8 cellular contexts compared by ENCODE assay signal in genomic region chr6:112253505-112253841, GRCh38. TPM values are rescaled to one million over a fixed set of nuclear protein-coding genes. Genes with fewer than 3 reads are reported as not detected.
DNase-seq lines count a peak whose midpoint lies in the region; ATAC-seq, FAIRE-seq and TF ChIP-seq lines count a peak whose summit lies in the region.

No MANE protein-coding gene starts in this region.

- H3K4me1 ChIP-seq in BE2C (no peaks in the 10 kb centered on the region; the same call in 1 of the 2 replicates), HUES64 (ENCODE audit: insufficient read depth, low read length) (peaks cover 17% of the 10 kb centered on the region)

- H3K9ac ChIP-seq in HUES64 (ENCODE audit: low read depth, low read length), result peak overlapping the region; percentile 45; the same call in 1 of the 2 replicates

- ATAC-seq in left lobe of liver (peak; percentile 71), GM21515 (IDR thresholded peaks at IDR 0.05; ENCODE audit: unreplicated experiment) (no peak)

- FAIRE-seq in bronchial epithelial cell (lab: Jason Lieb, UNC), result no peak

- TF ChIP-seq CTCF in BE2C (IDR thresholded peaks at IDR 0.05; ENCODE audit: low read depth, low read length) (no peak), bronchial epithelial cell (IDR thresholded peaks at IDR 0.05; ENCODE audit: insufficient read depth, low read length, severe bottlenecking) (no peak)

- WGBS in HUES64, result 2% methylated on average over 8 of the region's 8 CpGs

- H3K9me3 ChIP-seq in BE2C, result no peaks in the 10 kb centered on the region
- no peaks in the 10 kb centered on the region for H3K9me3 ChIP-seq in HUES64 (ENCODE audit: insufficient read depth, low read depth, low read length)

- H3K4me3 ChIP-seq in BE2C (ENCODE audit: low read depth, low read length) (peak overlapping the region; percentile 83), HUES64 (ENCODE audit: low read length) (peak overlapping the region; percentile 74), bronchial epithelial cell (ENCODE audit: low read depth, low read length) (peak overlapping the region; percentile 46)

- no peaks in the 10 kb centered on the region for H3K36me3 ChIP-seq in BE2C
- no peaks in the 10 kb centered on the region for H3K36me3 ChIP-seq in HUES64 (ENCODE audit: insufficient read depth, low read length)
- H3K36me3 ChIP-seq in bronchial epithelial cell (ENCODE audit: control insufficient read depth, insufficient read depth, low read length), result no peaks in the 10 kb centered on the region

- DNase-seq in BE2C (no peak), bronchial epithelial cell (ENCODE audit: low read depth) (no peak), left lobe of liver (ENCODE audit: low spot score) (no peak), superior temporal gyrus (ENCODE audit: extremely low spot score) (peak; percentile 43), NCI-H226 (no peak), GF-D8 (lab: John Stamatoyannopoulos, UW) (no peak)

- no peak overlapping the region for H3K27ac ChIP-seq in HUES64 (ENCODE audit: low read depth, low read length)

- H3K27me3 ChIP-seq in BE2C, result no peaks in the 10 kb centered on the region
- peaks cover 38% of the 10 kb centered on the region for H3K27me3 ChIP-seq in HUES64 (ENCODE audit: insufficient read depth, low read length)
- no peaks in the 10 kb centered on the region for H3K27me3 ChIP-seq in bronchial epithelial cell (ENCODE audit: control insufficient read depth, insufficient read depth, low read length)

RNA-seq across cellular contexts. Expression of gene LAMA4, which starts 0.9 kb away (rescaled TPM):
- polyA plus RNA-seq in BE2C (2012; ENCODE audit: insufficient read depth, insufficient read length, low read depth), result 16.0 TPM
- 1.2 TPM for polyA plus RNA-seq in HUES64 (2013, experiment 1 of 2)
- 1.7 TPM for polyA plus RNA-seq in HUES64 (2013, experiment 2 of 2)
- 0.38 and 5.5 TPM in 2 replicates for total RNA-seq in bronchial epithelial cell
- 2.8 TPM for total RNA-seq in left lobe of liver
